In genomic region chr1:244864253-244865027, GRCh38 we compare ENCODE assay signal across 8 cellular contexts. TPM values are rescaled to one million over a fixed set of nuclear protein-coding genes. Genes with fewer than 3 reads are reported as not detected.
DNase-seq lines count a peak whose midpoint lies in the region; ATAC-seq, FAIRE-seq and TF ChIP-seq lines count a peak whose summit lies in the region.

TSS of gene HNRNPU (minus strand) at chr1:244864543. CDS start at chr1:244864307, 236 bp downstream.

- TF ChIP-seq POLR2A in HepG2 (IDR thresholded peaks at IDR 0.05; ENCODE audit: insufficient read depth in 1 of 2, low read depth in 2 of 2, low read length in 2 of 2), result peak; percentile 91 to 97

- H3K27me3 Mint-ChIP-seq in CD4-positive, CD25-positive, alpha-beta regulatory T cell, result peaks cover 24% of the 10 kb centered on the region

- 2% methylated on average over 20 of the region's 71 CpGs for WGBS in HepG2 (ENCODE audit: low lambda C conversion rate)

- POLR2A ChIA-PET in HepG2 (lab: Yijun Ruan, JAX), result interaction anchor here (0.6 to 8.0 kb wide), 12 partner anchors 12 to 227 kb away, joined by 3 to 163 read pairs (median 6); partner anchors contain the start of gene COX20

- H2AFZ ChIP-seq in HepG2 (ENCODE audit: low read length), result no peak within 1 kb of the TSS

- TF ChIP-seq CTCF in HepG2 (CRISPR knock-in tag; IDR thresholded peaks at IDR 0.05), result peak; percentile 39; the same call in 1 of the 2 replicates

- no peaks in the 10 kb centered on the region for H3K9me3 ChIP-seq in CD4-positive, CD25-positive, alpha-beta regulatory T cell (ENCODE audit: control insufficient read depth in 2 of 2, low read length in 2 of 2)
- no peaks in the 10 kb centered on the region for H3K9me3 ChIP-seq in HepG2 (ENCODE audit: low read length)

- peaks cover 26% of the 10 kb centered on the region for H3K36me3 ChIP-seq in CD4-positive, CD25-positive, alpha-beta regulatory T cell (ENCODE audit: control insufficient read depth, insufficient read depth, low read length)
- peaks cover 3 to 23% of the 10 kb centered on the region in 2 experiments for H3K36me3 ChIP-seq in HepG2 (replicated peaks in 1 of 2; ENCODE audit: control insufficient read depth in 1 of 2, insufficient read depth in 2 of 2, low read length in 2 of 2)

- TF ChIP-seq RAD21 in HepG2 (CRISPR knock-in tag; IDR thresholded peaks at IDR 0.05), result peak; percentile 50

- in situ Hi-C loops in HepG2 (cut with HindIII; ENCODE audit: extremely low pct_ligation_motif_present, low pct_unique_long_range_greater_than_20kb), result loop anchor here (5.0 kb wide), 2 partner anchors 108 to 178 kb away; no protein-coding TSS in a partner anchor

- H3K9me3 Mint-ChIP-seq in CD4-positive, CD25-positive, alpha-beta regulatory T cell, result peaks cover 0 to 6% (median 0%) of the 10 kb centered on the region in 7 donors

- H3K4me3 ChIP-seq in CD4-positive, CD25-positive, alpha-beta regulatory T cell (ENCODE audit: low read depth, low read length), result peak within 1 kb of the TSS; percentile 99
- peak within 1 kb of the TSS; percentile 97 to 100 (median 99) for H3K4me3 ChIP-seq in HepG2 (replicated peaks in 1 of 3; ENCODE audit: insufficient read depth in 1 of 3, low read depth in 2 of 3, low read length in 3 of 3)

- peaks cover 35% of the 10 kb centered on the region for H4K20me1 ChIP-seq in HepG2 (ENCODE audit: insufficient read depth, low read length)

- CTCF ChIA-PET in HepG2 (lab: Yijun Ruan, JAX; ENCODE audit: low intra/inter-chr PET ratio, low total read pairs), result no interaction called here

- no TSS peak for BruUV-seq in HepG2 (replicated peaks; lab: Mats Ljungman, UMichigan)

- no peaks in the 10 kb centered on the region for H3K27me3 ChIP-seq in CD4-positive, CD25-positive, alpha-beta regulatory T cell (ENCODE audit: control insufficient read depth, insufficient read depth, low read length)
- H3K27me3 ChIP-seq in HepG2 (ENCODE audit: control insufficient read depth in 1 of 2, insufficient read depth in 2 of 2, low read length in 2 of 2), result no peaks in the 10 kb centered on the region; a peak in 1 of 5 replicates

- ATAC-seq in CD4-positive, CD25-positive, alpha-beta regulatory T cell (ENCODE audit: low read depth in 2 of 2), result peak; percentile 68
- ATAC-seq in GM19395 (IDR thresholded peaks at IDR 0.05; ENCODE audit: unreplicated experiment), result peak; percentile 70
- peak; percentile 68 for ATAC-seq in HG03565 (IDR thresholded peaks at IDR 0.05; ENCODE audit: unreplicated experiment)
- peak; percentile 78 for ATAC-seq in HepG2

- intact Hi-C loops in HepG2 (cut with micrococcal nuclease; ENCODE audit: unreplicated experiment), result loop anchor here (1.0 to 5.0 kb wide), 5 partner anchors 29 to 212 kb away; partner anchors contain the start of genes COX20 and DESI2

- peaks cover 23% of the 10 kb centered on the region for H3K36me3 Mint-ChIP-seq in CD4-positive, CD25-positive, alpha-beta regulatory T cell

- H3K27ac ChIP-seq in CD4-positive, CD25-positive, alpha-beta regulatory T cell (ENCODE audit: insufficient read depth, low read length, poor library complexity, severe bottlenecking), result peak within 1 kb of the TSS; percentile 100
- H3K27ac ChIP-seq in HepG2 (ENCODE audit: extremely low read length, insufficient read depth, low read length), result peak within 1 kb of the TSS; percentile 100

- H3K9ac ChIP-seq in HepG2 (ENCODE audit: insufficient read depth, low read depth, low read length), result peak within 1 kb of the TSS; percentile 100

- H3K4me1 Mint-ChIP-seq in CD4-positive, CD25-positive, alpha-beta regulatory T cell, result peaks cover 25 to 50% (median 35%) of the 10 kb centered on the region in 4 donors

- DNase-seq in CD4-positive, CD25-positive, alpha-beta regulatory T cell, result peak; percentile 91 to 98 (median 98)
- DNase-seq in NCI-H774 (lab: John Stamatoyannopoulos, UW) (peak; percentile 98), dermis blood vessel endothelial cell (peak; percentile 99), HepG2 (ENCODE audit: low spot score) (peak; percentile 89)
- DNase-seq in activated CD4-positive, alpha-beta T cell treated with anti-CD3 and anti-CD28 coated beads, Interleukin-2, amount 50 U/mL, for 4 hours, result peak; percentile 92
- peak; percentile 97 for DNase-seq in stimulated activated CD4-positive, alpha-beta T cell treated with anti-CD3 and anti-CD28 coated beads, Interleukin-4, amount 100 ng/mL, for 1 hour

- peak within 1 kb of the TSS; percentile 94 to 97 (median 96) for H3K4me3 Mint-ChIP-seq in CD4-positive, CD25-positive, alpha-beta regulatory T cell

- no peak for FAIRE-seq in HepG2 (lab: Jason Lieb, UNC)

- H3K79me2 ChIP-seq in HepG2 (ENCODE audit: insufficient read depth, low read length), result peaks cover 50% of the 10 kb centered on the region

- peak within 1 kb of the TSS; percentile 99 to 100 (median 99) for H3K27ac Mint-ChIP-seq in CD4-positive, CD25-positive, alpha-beta regulatory T cell

- peak within 1 kb of the TSS; percentile 85 for H3K4me2 ChIP-seq in HepG2 (ENCODE audit: low read depth, low read length)

- peak in 1 of 2 experiments; percentile 28; a peak in 1 of 4 replicates for TF ChIP-seq EP300 in HepG2 (IDR thresholded peaks at IDR 0.05; ENCODE audit: low read depth in 2 of 2, low read length in 2 of 2)
- peak; percentile 65 for TF ChIP-seq EP300 in HepG2 (CRISPR knock-in tag; IDR thresholded peaks at IDR 0.05; ENCODE audit: borderline replicate concordance)

- peaks cover 41% of the 10 kb centered on the region for H3K4me1 ChIP-seq in CD4-positive, CD25-positive, alpha-beta regulatory T cell (ENCODE audit: control insufficient read depth, insufficient read depth, low read length, poor library complexity, severe bottlenecking)
- peaks cover 54% of the 10 kb centered on the region for H3K4me1 ChIP-seq in HepG2 (ENCODE audit: insufficient read depth, low read length)

TF ChIP-seq in HepG2, 621 proteins besides CTCF, POLR2A, EP300 and RAD21 (continues in another document):
- TF ChIP-seq PAWR (CRISPR knock-in tag; IDR thresholded peaks at IDR 0.05; ENCODE audit: borderline replicate concordance) (no peak), PCBP2 (optimal IDR thresholded peaks at IDR 0.05; ENCODE audit: low read depth, low read length, poor library complexity, severe bottlenecking) (no peak), ZNF800 (CRISPR knock-in tag; IDR thresholded peaks at IDR 0.05) (no peak; the same call in 1 of the 2 replicates), ZFP62 (CRISPR knock-in tag; IDR thresholded peaks at IDR 0.05) (no peak), AHR (CRISPR knock-in tag; IDR thresholded peaks at IDR 0.05) (peak; percentile 82; the same call in 1 of the 2 replicates), FOXA1 (IDR thresholded peaks at IDR 0.05) (no peak), FOXA1 (CRISPR knock-in tag; IDR thresholded peaks at IDR 0.05) (0 out of 2 replicates have a peak, but pooled peaks have one; percentile 6), PRPF4 (IDR thresholded peaks at IDR 0.05; ENCODE audit: low read depth, low read length, poor library complexity, severe bottlenecking) (no peak), SYNCRIP (IDR thresholded peaks at IDR 0.05; ENCODE audit: insufficient read depth, low read depth, low read length) (no peak), LCORL (IDR thresholded peaks at IDR 0.05) (no peak), LCORL (CRISPR knock-in tag; IDR thresholded peaks at IDR 0.05) (peak; percentile 68; the same call in 1 of the 2 replicates)

RNA-seq across cellular contexts. Expression of gene HNRNPU, which starts in this region (rescaled TPM):
- 523 TPM for total RNA-seq in CD4-positive, CD25-positive, alpha-beta regulatory T cell
- 100 to 1,000 TPM; 169 to 234 (median 216) TPM for polyA plus RNA-seq in CD4-positive, CD25-positive, alpha-beta regulatory T cell
- total RNA-seq in dermis blood vessel endothelial cell, result 395 and 520 TPM in 2 replicates
- 508 and 657 TPM in 2 replicates for total RNA-seq in HepG2 (2016; rRNA removed; fragmentation: Illumina TruSeq; extraction: Trizol)
- 36.7 and 41.2 TPM in 2 replicates for total RNA-seq in HepG2 (2016; cell fraction: cytosol; rRNA removed; fragmentation: Illumina TruSeq; extraction: Trizol; ENCODE audit: low read depth)
- total RNA-seq in HepG2 (2016; cell fraction: insoluble cytoplasmic fraction; rRNA removed; fragmentation: Illumina TruSeq; extraction: Trizol), result 513 and 625 TPM in 2 replicates
- 92.2 and 116 TPM in 2 replicates for total RNA-seq in HepG2 (2016; cell fraction: membrane; rRNA removed; fragmentation: Illumina TruSeq; extraction: Trizol)
- total RNA-seq in HepG2 (2016; cell fraction: nucleus; rRNA removed; fragmentation: Illumina TruSeq; extraction: Trizol), result 356 and 374 TPM in 2 replicates
- 87.9 and 101 TPM in 2 replicates for polyA plus RNA-seq in HepG2 (2011; rRNA removed)
- 51.0 and 69.9 TPM in 2 replicates for polyA plus RNA-seq in HepG2 (2011; cell fraction: cytosol; rRNA removed)
- 74.8 and 100.0 TPM in 2 replicates for polyA plus RNA-seq in HepG2 (2011; cell fraction: nucleus; rRNA removed)
- 171 and 263 TPM in 2 replicates for polyA plus RNA-seq in HepG2 (2012)
- 19.0 and 23.4 TPM in 2 replicates for polyA plus RNA-seq in HepG2 (2016; cell fraction: cytosol; fragmentation: Illumina TruSeq; extraction: Trizol; ENCODE audit: low read depth)
- polyA plus RNA-seq in HepG2 (2016; cell fraction: insoluble cytoplasmic fraction; fragmentation: Illumina TruSeq; extraction: Trizol; ENCODE audit: low read depth), result 629 and 634 TPM in 2 replicates
- 53.4 and 62.4 TPM in 2 replicates for polyA plus RNA-seq in HepG2 (2016; cell fraction: membrane; fragmentation: Illumina TruSeq; extraction: Trizol; ENCODE audit: low read depth)
- polyA plus RNA-seq in HepG2 (2016; cell fraction: nucleus; fragmentation: Illumina TruSeq; extraction: Trizol; ENCODE audit: insufficient read depth, low read depth), result 455 and 473 TPM in 2 replicates
- 81.5 and 284 TPM in 2 replicates for polyA minus RNA-seq in HepG2 (2011; rRNA and poly(A)+ RNA removed; ENCODE audit: low replicate concordance)
- polyA minus RNA-seq in HepG2 (2011; cell fraction: cytosol; rRNA and poly(A)+ RNA removed), result 160 and 172 TPM in 2 replicates
- polyA minus RNA-seq in HepG2 (2011; cell fraction: nucleus; rRNA and poly(A)+ RNA removed), result 231 and 261 TPM in 2 replicates

Comparison
In these comparisons a context has a peak if more than half of its experiments do, and no peak if none do; other contexts are left out.
1. Peak in every context shown above with its lines: DNase-seq, ATAC-seq, H3K4me3 ChIP-seq and H3K27ac ChIP-seq.